11 cellular contexts compared by ENCODE assay signal in genomic region chr14:22978487-22978837, GRCh38. TPM values are rescaled to one million over a fixed set of nuclear protein-coding genes. Genes with fewer than 3 reads are reported as not detected.
A peak's percentile ranks its signal among the peaks of the same experiment; 100 is the strongest.
DNase-seq lines count a peak whose midpoint lies in the region; ATAC-seq and TF ChIP-seq lines count a peak whose summit lies in the region.
"Had no signal": no experiment of that assay in that cellular context is flagged by ENCODE, and none has a peak within 500 bp of the region (broad histone marks: within the 10 kb centered on the region; RNA-seq: fewer than 3 reads in every experiment).

No MANE protein-coding gene starts in this region.

- H3K4me1 ChIP-seq in ACC112 (ENCODE audit: control insufficient read depth, insufficient read depth, low read length, unreplicated experiment) = peaks cover 60% of the 10 kb centered on the region

- H3K27me3 Mint-ChIP-seq in neural crest cell (ENCODE audit: low read depth) = no peaks in the 10 kb centered on the region

- H3K36me3 Mint-ChIP-seq in neural crest cell (ENCODE audit: low read depth) = peaks cover 12% of the 10 kb centered on the region
- H3K36me3 Mint-ChIP-seq: naive B cell had no signal

- H3K4me3 Mint-ChIP-seq in neural crest cell = peak overlapping the region; percentile 92

- no peak overlapping the region for H2AFZ ChIP-seq in ACC112 (ENCODE audit: low read length, unreplicated experiment)

- H3K4me3 ChIP-seq in ACC112 (ENCODE audit: low read depth, low read length) = peak overlapping the region; percentile 85
- H3K4me3 ChIP-seq: GM12878 had no signal

- H3K9me3 Mint-ChIP-seq in neural crest cell = no peaks in the 10 kb centered on the region
- H3K9me3 Mint-ChIP-seq: naive B cell had no signal

- H3K79me2 ChIP-seq in ACC112 (ENCODE audit: control insufficient read depth, insufficient read depth, low read length, unreplicated experiment) = peaks cover 59% of the 10 kb centered on the region

- H3K27ac Mint-ChIP-seq in neural crest cell (ENCODE audit: unreplicated experiment) = peak overlapping the region; percentile 5
- H3K27ac Mint-ChIP-seq: naive B cell had no signal

- peaks cover 59% of the 10 kb centered on the region for H3K4me1 Mint-ChIP-seq in neural crest cell

- ATAC-seq in GM21576 (IDR thresholded peaks at IDR 0.05; ENCODE audit: unreplicated experiment) = no peak
- ATAC-seq: GM12878 had no signal

- no peaks in the 10 kb centered on the region for H3K27me3 ChIP-seq in ACC112 (ENCODE audit: insufficient read depth, low read length)

- TF ChIP-seq CTCF in neural crest cell (conservative IDR thresholded peaks at IDR 0.05) = no peak

- DNase-seq in LHCN-M2 (ENCODE audit: low read depth) (peak; percentile 25), epithelial cell of prostate (ENCODE audit: low read depth, low spot score) (no peak), neural crest cell (ENCODE audit: low read depth, low spot score) (no peak), mesenteric fat pad (ENCODE audit: low spot score) (no peak), occipital lobe (lab: John Stamatoyannopoulos, UW) (no peak)
- DNase-seq in activated CD4-positive, alpha-beta T cell treated with anti-CD3 and anti-CD28 coated beads for 4 hours = no peak
- DNase-seq: BE2C, naive B cell had no signal

- H3K27ac ChIP-seq in ACC112 (ENCODE audit: low read depth, low read length) (peak overlapping the region; percentile 79), epithelial cell of prostate (peak overlapping the region; percentile 100)

- H3K36me3 ChIP-seq in ACC112 (ENCODE audit: insufficient read depth, low read length) = no peaks in the 10 kb centered on the region; the same call in 1 of the 2 replicates
- H3K36me3 ChIP-seq: BE2C had no signal

RNA-seq across cellular contexts. Expression of gene AJUBA, which starts 3.9 kb away (rescaled TPM):
- total RNA-seq in LHCN-M2 (2014; rRNA removed) = 67.1 and 78.4 TPM in 2 replicates
- polyA plus RNA-seq in LHCN-M2 (2012) = 122 TPM
- total RNA-seq in neural crest cell = 32.8 and 33.1 TPM in 2 replicates
- total RNA-seq in mesenteric fat pad = 6.0 TPM
- total RNA-seq in occipital lobe = 8.1 TPM

RNA-seq across cellular contexts. Expression of gene HAUS4, which starts 21.6 kb away (rescaled TPM):
- total RNA-seq in LHCN-M2 (2014; rRNA removed) (45.5 and 54.8 TPM in 2 replicates), neural crest cell (58.7 and 62.7 TPM in 2 replicates), mesenteric fat pad (20.8 TPM), occipital lobe (20.9 TPM)
- polyA plus RNA-seq in LHCN-M2 (2012) = 27.5 TPM

RNA-seq across cellular contexts. Expression of gene C14orf93, which starts 31.5 kb away (rescaled TPM):
- total RNA-seq in LHCN-M2 (2014; rRNA removed) (4.0 and 8.6 TPM in 2 replicates), neural crest cell (11.5 and 13.6 TPM in 2 replicates), mesenteric fat pad (4.9 TPM), occipital lobe (5.5 TPM)
- 5.3 TPM for polyA plus RNA-seq in LHCN-M2 (2012)

RNA-seq across cellular contexts. Expression of gene PRMT5, which starts 49.3 kb away (rescaled TPM):
- 51.7 and 66.0 TPM in 2 replicates for total RNA-seq in LHCN-M2 (2014; rRNA removed)
- polyA plus RNA-seq in LHCN-M2 (2012) = 192 TPM
- 134 and 136 TPM in 2 replicates for total RNA-seq in neural crest cell
- total RNA-seq in mesenteric fat pad = 54.8 TPM
- total RNA-seq in occipital lobe = 39.8 TPM

RNA-seq across cellular contexts. Expression of gene PSMB5, which starts 56.2 kb away (rescaled TPM):
- 235 and 240 TPM in 2 replicates for total RNA-seq in LHCN-M2 (2014; rRNA removed)
- 263 TPM for polyA plus RNA-seq in LHCN-M2 (2012)
- total RNA-seq in neural crest cell = 199 and 215 TPM in 2 replicates
- total RNA-seq in mesenteric fat pad = 113 TPM
- total RNA-seq in occipital lobe = 149 TPM
